Comparison of ENCODE assay signal across 11 cellular contexts in genomic region chr9:1049641-1050040, GRCh38. TPM values are rescaled to one million over a fixed set of nuclear protein-coding genes. Genes with fewer than 3 reads are reported as not detected.
A peak's percentile ranks its signal among the peaks of the same experiment; 100 is the strongest.
DNase-seq lines count a peak whose midpoint lies in the region; ATAC-seq and TF ChIP-seq lines count a peak whose summit lies in the region.
"Had no signal": no experiment of that assay in that cellular context is flagged by ENCODE, and none has a peak within 500 bp of the region (broad histone marks: within the 10 kb centered on the region; RNA-seq: fewer than 3 reads in every experiment).

No MANE protein-coding gene starts in this region.

- DNase-seq in CD8-positive, alpha-beta T cell = no peak
- no peak for DNase-seq in MM.1S
- no peak for DNase-seq in activated naive CD8-positive, alpha-beta T cell treated with anti-CD3 and anti-CD28 coated beads, Interleukin-2, amount 10 ng/mL, durations not matched to agents 7 days and 5 days
- DNase-seq in nephron progenitor cell = no peak
- no peak for DNase-seq in A172 (ENCODE audit: low spot score)
- DNase-seq in NCI-H1417 (lab: John Stamatoyannopoulos, UW) = no peak
- no peak for DNase-seq in foreskin keratinocyte
- DNase-seq in NOMO-1 treated with dmso at 0.1 percent for 144 hours (lab: John Stamatoyannopoulos, UW; ENCODE audit: unreplicated experiment) = no peak
- DNase-seq: T-helper 9 cell had no signal

- H3F3A ChIP-seq in MM.1S (ENCODE audit: insufficient read depth, low read length) = peaks cover 7% of the 10 kb centered on the region

- no peaks in the 10 kb centered on the region for H4K20me1 ChIP-seq in MM.1S (ENCODE audit: insufficient read depth, low read length)

- peak overlapping the region; percentile 11 for H3K4me3 ChIP-seq in CD8-positive, alpha-beta T cell (ENCODE audit: low read depth, low read length)
- peak overlapping the region; percentile 7; the same call in 1 of the 2 replicates for H3K4me3 ChIP-seq in MM.1S (ENCODE audit: low read length)
- H3K4me3 ChIP-seq: cardiac muscle cell had no signal

- POLR2A ChIA-PET in CD8-positive, alpha-beta T cell (lab: Charles Lee) = no interaction called here
- POLR2A ChIA-PET in activated naive CD8-positive, alpha-beta T cell treated with anti-CD3 and anti-CD28 coated beads, Interleukin-2, amount 10 ng/mL, durations not matched to agents 7 days and 5 days (lab: Charles Lee) = no interaction called here

- intact Hi-C loops in CD8-positive, alpha-beta T cell (cut with DNase I, micrococcal nuclease) = no loop called here

- no peak overlapping the region for H3K27ac ChIP-seq in CD8-positive, alpha-beta T cell (ENCODE audit: low read depth, low read length)
- H3K27ac ChIP-seq in MM.1S (ENCODE audit: low read length) (no peak overlapping the region), foreskin keratinocyte (no peak overlapping the region)
- H3K27ac ChIP-seq: cardiac muscle cell had no signal

- peaks cover 62% of the 10 kb centered on the region for H3K27me3 ChIP-seq in CD8-positive, alpha-beta T cell (ENCODE audit: insufficient read depth, low read length)
- H3K27me3 ChIP-seq in MM.1S (replicated peaks; ENCODE audit: insufficient read depth, low read length) = no peaks in the 10 kb centered on the region
- H3K27me3 ChIP-seq in foreskin keratinocyte = peaks cover 98% of the 10 kb centered on the region

- H2AFZ ChIP-seq in MM.1S (ENCODE audit: low read length) = peak overlapping the region; percentile 6; the same call in 1 of the 2 replicates

- H3K27me3 Mint-ChIP-seq in CD8-positive, alpha-beta T cell (ENCODE audit: low read depth) = peaks cover 71% of the 10 kb centered on the region
- peaks cover 92% of the 10 kb centered on the region for H3K27me3 Mint-ChIP-seq in activated naive CD8-positive, alpha-beta T cell treated with anti-CD3 and anti-CD28 coated beads, Interleukin-2, amount 10 ng/mL, durations not matched to agents 7 days and 5 days
- peaks cover 98% of the 10 kb centered on the region for H3K27me3 Mint-ChIP-seq in nephron progenitor cell (ENCODE audit: low read depth, poor library complexity)

- H3K4me1 ChIP-seq in CD8-positive, alpha-beta T cell (ENCODE audit: insufficient read depth, low read length) = peaks cover 43% of the 10 kb centered on the region
- H3K4me1 ChIP-seq in MM.1S (ENCODE audit: low read length) (peaks cover 9% of the 10 kb centered on the region; the same call in 1 of the 2 replicates), foreskin keratinocyte (no peaks in the 10 kb centered on the region)

- CTCF ChIA-PET in CD8-positive, alpha-beta T cell (lab: Charles Lee) = interaction anchor here (1.1 kb wide), 1 partner anchor 1037 kb away, joined by 6 read pairs; no protein-coding TSS in a partner anchor

- no peaks in the 10 kb centered on the region for H3K9me3 ChIP-seq in CD8-positive, alpha-beta T cell (ENCODE audit: low read length)
- H3K9me3 ChIP-seq in MM.1S (replicated peaks; ENCODE audit: insufficient read depth, low read length) = no peaks in the 10 kb centered on the region

- H3K27ac Mint-ChIP-seq in CD8-positive, alpha-beta T cell = no peak overlapping the region
- peak overlapping the region; percentile 42 for H3K27ac Mint-ChIP-seq in activated naive CD8-positive, alpha-beta T cell treated with anti-CD3 and anti-CD28 coated beads, Interleukin-2, amount 10 ng/mL, durations not matched to agents 7 days and 5 days
- H3K27ac Mint-ChIP-seq in nephron progenitor cell = no peak overlapping the region

- H3K4me2 ChIP-seq in MM.1S (ENCODE audit: low read depth, low read length) = peak overlapping the region; percentile 93

- H3K79me2 ChIP-seq in MM.1S (ENCODE audit: low read length) = no peaks in the 10 kb centered on the region

- no peaks in the 10 kb centered on the region for H3K36me3 ChIP-seq in CD8-positive, alpha-beta T cell (ENCODE audit: insufficient read depth, low read length)
- H3K36me3 ChIP-seq in MM.1S (replicated peaks; ENCODE audit: insufficient read depth, low read length) = no peaks in the 10 kb centered on the region
- H3K36me3 ChIP-seq: cardiac muscle cell had no signal

- H3K4me3 Mint-ChIP-seq in CD8-positive, alpha-beta T cell = no peak overlapping the region
- H3K4me3 Mint-ChIP-seq in activated naive CD8-positive, alpha-beta T cell treated with anti-CD3 and anti-CD28 coated beads, Interleukin-2, amount 10 ng/mL, durations not matched to agents 7 days and 5 days = peak overlapping the region; percentile 26
- H3K4me3 Mint-ChIP-seq in nephron progenitor cell = peak overlapping the region; percentile 76

- ATAC-seq in CD8-positive, alpha-beta T cell = no peak
- ATAC-seq in activated naive CD8-positive, alpha-beta T cell treated with anti-CD3 and anti-CD28 coated beads, Interleukin-2, amount 10 ng/mL, durations not matched to agents 7 days and 5 days (ENCODE audit: low read depth) = no peak
- no peak for ATAC-seq in foreskin keratinocyte

- no peak overlapping the region for H3K9ac ChIP-seq in MM.1S (ENCODE audit: low read length)

- H3K4me1 Mint-ChIP-seq in CD8-positive, alpha-beta T cell (ENCODE audit: low read depth) = peaks cover 50% of the 10 kb centered on the region
- peaks cover 35% of the 10 kb centered on the region for H3K4me1 Mint-ChIP-seq in activated naive CD8-positive, alpha-beta T cell treated with anti-CD3 and anti-CD28 coated beads, Interleukin-2, amount 10 ng/mL, durations not matched to agents 7 days and 5 days
- H3K4me1 Mint-ChIP-seq in nephron progenitor cell = peaks cover 40% of the 10 kb centered on the region

- TF ChIP-seq CTCF in CD8-positive, alpha-beta T cell (IDR thresholded peaks at IDR 0.05) = no peak
- TF ChIP-seq CTCF in MM.1S (IDR thresholded peaks at IDR 0.05; ENCODE audit: low read length) (no peak), nephron progenitor cell (IDR thresholded peaks at IDR 0.05) (no peak), foreskin keratinocyte (conservative IDR thresholded peaks at IDR 0.05) (no peak)

- H3K9me2 ChIP-seq in MM.1S (replicated peaks; ENCODE audit: insufficient read depth, low read length) = no peaks in the 10 kb centered on the region

- no peaks in the 10 kb centered on the region for H3K36me3 Mint-ChIP-seq in CD8-positive, alpha-beta T cell
- peaks cover 6% of the 10 kb centered on the region for H3K36me3 Mint-ChIP-seq in activated naive CD8-positive, alpha-beta T cell treated with anti-CD3 and anti-CD28 coated beads, Interleukin-2, amount 10 ng/mL, durations not matched to agents 7 days and 5 days
- H3K36me3 Mint-ChIP-seq in nephron progenitor cell (ENCODE audit: low read depth) = no peaks in the 10 kb centered on the region

- peaks cover 8% of the 10 kb centered on the region for H3K9me3 Mint-ChIP-seq in CD8-positive, alpha-beta T cell
- H3K9me3 Mint-ChIP-seq in activated naive CD8-positive, alpha-beta T cell treated with anti-CD3 and anti-CD28 coated beads, Interleukin-2, amount 10 ng/mL, durations not matched to agents 7 days and 5 days = peaks cover 6% of the 10 kb centered on the region
- H3K9me3 Mint-ChIP-seq in nephron progenitor cell = peaks cover 56% of the 10 kb centered on the region

RNA-seq across cellular contexts. Expression of gene DMRT2, which starts 0.5 kb away (rescaled TPM):
- total RNA-seq in CD8-positive, alpha-beta T cell = not detected
- not detected for total RNA-seq in activated naive CD8-positive, alpha-beta T cell treated with anti-CD3 and anti-CD28 coated beads, Interleukin-2, amount 10 ng/mL, durations not matched to agents 7 days and 5 days
- not detected in 2 replicates for total RNA-seq in A172 (2014; rRNA removed; shearing (Covaris generic))
- not detected in 2 replicates for total RNA-seq in foreskin keratinocyte
- polyA plus RNA-seq in foreskin keratinocyte = not detected in 2 replicates
- total RNA-seq: cardiac muscle cell, renal cortical epithelial cell had no signal
- polyA plus RNA-seq: cardiac muscle cell had no signal
